8 cellular contexts compared by ENCODE assay signal in the genomic region with DNA sequence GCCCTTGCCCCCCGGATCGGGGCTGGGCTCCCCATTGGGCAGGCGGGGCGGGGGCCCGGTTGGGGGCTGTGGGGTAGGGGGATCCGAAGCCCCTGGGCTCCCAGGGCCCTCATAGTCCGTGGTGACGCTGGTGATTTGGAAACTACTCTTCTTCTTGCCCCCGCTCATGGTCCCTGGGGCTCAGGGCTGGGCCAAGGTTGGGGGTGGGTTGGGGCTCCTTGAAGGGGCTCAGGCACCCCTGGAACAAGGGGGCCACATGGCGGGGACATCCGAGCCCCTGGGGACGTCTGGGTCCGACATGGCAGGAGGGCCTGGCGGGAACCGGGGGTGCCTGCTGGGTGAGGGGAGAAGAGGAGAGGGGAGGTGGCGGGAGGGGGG. TPM values are rescaled to one million over a fixed set of nuclear protein-coding genes. Genes with fewer than 3 reads are reported as not detected.
DNase-seq lines count a peak whose midpoint lies in the region; ATAC-seq, FAIRE-seq and TF ChIP-seq lines count a peak whose summit lies in the region.

No MANE protein-coding gene starts in this region.

- CTCF ChIA-PET in activated CD8-positive, alpha-beta memory T cell treated with anti-CD3 and anti-CD28 coated beads, Interleukin-2, amount 10 ng/mL, durations not matched to agents 7 days and 5 days (lab: Charles Lee): interaction anchor here (0.7 to 9.4 kb wide), 18 partner anchors 9 to 127 kb away, joined by 3 to 102 read pairs (median 5); a partner anchor contains a TSS

- peak overlapping the region; percentile 90 to 92 for H3K4me3 ChIP-seq in ascending aorta
- H3K4me3 ChIP-seq in liver (ENCODE audit: low read depth in 1 of 3, low read length in 3 of 3): peak overlapping the region in 2 of 3 donors; percentile 86 to 96
- H3K4me3 ChIP-seq in thymus (ENCODE audit: low read length): peak overlapping the region; percentile 97

- no peak for FAIRE-seq in H54 (lab: Jason Lieb, UNC)

- H3K4me3 Mint-ChIP-seq in activated CD8-positive, alpha-beta memory T cell treated with anti-CD3 and anti-CD28 coated beads, Interleukin-2, amount 10 ng/mL, durations not matched to agents 7 days and 5 days: peak overlapping the region; percentile 95

- no peaks in the 10 kb centered on the region for H3K9me3 ChIP-seq in ascending aorta
- H3K9me3 ChIP-seq in liver (ENCODE audit: control insufficient read depth in 4 of 4, low read length in 3 of 4): no peaks in the 10 kb centered on the region
- H3K9me3 ChIP-seq in thymus (ENCODE audit: control insufficient read depth): no peaks in the 10 kb centered on the region

- H3K27me3 ChIP-seq in ascending aorta (no peaks in the 10 kb centered on the region), liver (ENCODE audit: control insufficient read depth in 4 of 4, insufficient read depth in 4 of 4, low read length in 3 of 4) (no peaks in the 10 kb centered on the region), thymus (ENCODE audit: control insufficient read depth, insufficient read depth) (no peaks in the 10 kb centered on the region)

- intact Hi-C loops in ascending aorta (cut with DNase I): loop anchor here (2.0 kb wide), 3 partner anchors 49 to 197 kb away; a partner anchor contains a TSS

- peaks cover 37% of the 10 kb centered on the region for H3K36me3 Mint-ChIP-seq in activated CD8-positive, alpha-beta memory T cell treated with anti-CD3 and anti-CD28 coated beads, Interleukin-2, amount 10 ng/mL, durations not matched to agents 7 days and 5 days

- peak; percentile 53 for DNase-seq in activated CD8-positive, alpha-beta memory T cell treated with anti-CD3 and anti-CD28 coated beads, Interleukin-2, amount 10 ng/mL, durations not matched to agents 7 days and 5 days
- DNase-seq in activated CD8-positive, alpha-beta memory T cell treated with anti-CD3 and anti-CD28 coated beads, Interleukin-2, amount 50 U/mL, for 4 hours: no peak
- DNase-seq in ascending aorta (ENCODE audit: low spot score in 2 of 2) (no peak), UCSD-AML1 (lab: John Stamatoyannopoulos, UW; ENCODE audit: unreplicated experiment) (no peak), H54 (ENCODE audit: insufficient read length, low spot score) (no peak)
- no peak for DNase-seq in NK-92 treated with Interleukin-12 subunit alpha and Interleukin-12 subunit beta, amount 100 ng/mL, for 24 hours (lab: John Stamatoyannopoulos, UW)

- TF ChIP-seq RAD21 in liver (IDR thresholded peaks at IDR 0.05): no peak

- peaks cover 10% of the 10 kb centered on the region in 2 donors for H3K36me3 ChIP-seq in ascending aorta
- peaks cover 0 to 9% (median 8%) of the 10 kb centered on the region in 4 donors for H3K36me3 ChIP-seq in liver (ENCODE audit: control insufficient read depth in 4 of 4, insufficient read depth in 3 of 4, low read depth in 1 of 4, low read length in 3 of 4)
- peaks cover 33% of the 10 kb centered on the region for H3K36me3 ChIP-seq in thymus (ENCODE audit: control insufficient read depth, insufficient read depth)

- H3K4me1 ChIP-seq in ascending aorta (peaks cover 26 to 40% of the 10 kb centered on the region in 2 donors), liver (ENCODE audit: control insufficient read depth in 4 of 4, insufficient read depth in 4 of 4, low read length in 3 of 4) (peaks cover 0 to 25% (median 14%) of the 10 kb centered on the region in 4 donors), thymus (ENCODE audit: control insufficient read depth, insufficient read depth, low read length) (peaks cover 22% of the 10 kb centered on the region)

- WGBS in liver: 44% methylated on average over 16 of the region's 16 CpGs
- WGBS in thymus: 1% methylated on average over 16 of the region's 16 CpGs

- H3K27me3 Mint-ChIP-seq in activated CD8-positive, alpha-beta memory T cell treated with anti-CD3 and anti-CD28 coated beads, Interleukin-2, amount 10 ng/mL, durations not matched to agents 7 days and 5 days: no peaks in the 10 kb centered on the region

- TF ChIP-seq POLR2A in H54 (IDR thresholded peaks at IDR 0.05; ENCODE audit: low read depth, low read length): no peak

- ATAC-seq in activated CD8-positive, alpha-beta memory T cell treated with anti-CD3 and anti-CD28 coated beads, Interleukin-2, amount 10 ng/mL, durations not matched to agents 7 days and 5 days: no peak

- H3K4me1 Mint-ChIP-seq in activated CD8-positive, alpha-beta memory T cell treated with anti-CD3 and anti-CD28 coated beads, Interleukin-2, amount 10 ng/mL, durations not matched to agents 7 days and 5 days: peaks cover 46% of the 10 kb centered on the region

- peak overlapping the region; percentile 90 for H3K27ac Mint-ChIP-seq in activated CD8-positive, alpha-beta memory T cell treated with anti-CD3 and anti-CD28 coated beads, Interleukin-2, amount 10 ng/mL, durations not matched to agents 7 days and 5 days

- no peaks in the 10 kb centered on the region for H3K9me3 Mint-ChIP-seq in activated CD8-positive, alpha-beta memory T cell treated with anti-CD3 and anti-CD28 coated beads, Interleukin-2, amount 10 ng/mL, durations not matched to agents 7 days and 5 days (ENCODE audit: low read depth)

- no peak overlapping the region for H3K9ac ChIP-seq in liver (ENCODE audit: low read depth in 1 of 2, low read length in 2 of 2)

- H3K27ac ChIP-seq in ascending aorta: peak overlapping the region; percentile 74 to 83
- peak overlapping the region; percentile 16 to 84 for H3K27ac ChIP-seq in liver (ENCODE audit: low read depth in 1 of 2, low read length in 2 of 2)
- peak overlapping the region; percentile 6 for H3K27ac ChIP-seq in thymus (ENCODE audit: low read depth)

- no peak for TF ChIP-seq CTCF in ascending aorta (IDR thresholded peaks at IDR 0.05)
- no peak for TF ChIP-seq CTCF in liver (IDR thresholded peaks at IDR 0.05; ENCODE audit: low read depth, low read length, missing input control)

TF ChIP-seq in liver, 16 proteins besides CTCF, POLR2A, EP300 and RAD21:
- TF ChIP-seq GABPA (IDR thresholded peaks at IDR 0.05 in 1 of 2, conservative IDR thresholded peaks at IDR 0.05 in 1 of 2) (no peak), HNF4A (conservative IDR thresholded peaks at IDR 0.05) (no peak), RXRA (IDR thresholded peaks at IDR 0.05) (no peak)
TF ChIP-seq in liver: peak in this region for 0.

RNA-seq across cellular contexts. Expression of a gene that starts 1.2 kb away (rescaled TPM):
- total RNA-seq in activated CD8-positive, alpha-beta memory T cell treated with anti-CD3 and anti-CD28 coated beads, Interleukin-2, amount 10 ng/mL, durations not matched to agents 7 days and 5 days: 100 to 1,000 TPM; 128 to 144 TPM
- 68.2 TPM for total RNA-seq in ascending aorta
- total RNA-seq in liver: 10 to 100 TPM in 1 of 2 donors, 1 to 10 TPM in 1; 6.9 to 21.2 TPM
- polyA plus RNA-seq in liver: 10 to 100 TPM in 1 of 2 donors, 1 to 10 TPM in 1; 5.5 to 15.9 TPM
- 67.7 TPM for polyA plus RNA-seq in thymus

RNA-seq across cellular contexts. Expression of a gene that starts 5.9 kb away (rescaled TPM):
- total RNA-seq in activated CD8-positive, alpha-beta memory T cell treated with anti-CD3 and anti-CD28 coated beads, Interleukin-2, amount 10 ng/mL, durations not matched to agents 7 days and 5 days: under 1 TPM; 0.07 to 0.12 TPM
- total RNA-seq in ascending aorta (0.96 TPM), liver (under 1 TPM; 0.08 to 0.09 TPM)
- polyA plus RNA-seq in liver (under 1 TPM in 1 of 2 donors, not detected in 1; 0.29 TPM), thymus (0.66 TPM)

RNA-seq across cellular contexts. Expression of a gene that starts 13.8 kb away (rescaled TPM):
- 1 to 10 TPM; 3.8 to 5.0 TPM for total RNA-seq in activated CD8-positive, alpha-beta memory T cell treated with anti-CD3 and anti-CD28 coated beads, Interleukin-2, amount 10 ng/mL, durations not matched to agents 7 days and 5 days
- not detected for total RNA-seq in ascending aorta
- total RNA-seq in liver: under 1 TPM; 0.17 to 0.33 TPM
- under 1 TPM in 1 of 2 donors, not detected in 1; 0.06 TPM for polyA plus RNA-seq in liver
- 2.4 TPM for polyA plus RNA-seq in thymus

RNA-seq across cellular contexts. Expression of a gene that starts 41.6 kb away (rescaled TPM):
- total RNA-seq in activated CD8-positive, alpha-beta memory T cell treated with anti-CD3 and anti-CD28 coated beads, Interleukin-2, amount 10 ng/mL, durations not matched to agents 7 days and 5 days: 100 to 1,000 TPM in 1 of 2 experiments, 10 to 100 TPM in 1; 77.6 to 101 TPM
- total RNA-seq in ascending aorta (35.2 TPM), liver (1 to 10 TPM; 6.6 to 7.4 TPM)
- polyA plus RNA-seq in liver (10 to 100 TPM in 1 of 2 donors, 1 to 10 TPM in 1; 7.8 to 12.2 TPM), thymus (107 TPM)

RNA-seq across cellular contexts. Expression of a gene that starts 48.2 kb away (rescaled TPM):
- total RNA-seq in activated CD8-positive, alpha-beta memory T cell treated with anti-CD3 and anti-CD28 coated beads, Interleukin-2, amount 10 ng/mL, durations not matched to agents 7 days and 5 days: 10 to 100 TPM; 42.4 to 50.2 TPM
- 32.9 TPM for total RNA-seq in ascending aorta
- total RNA-seq in liver: 10 to 100 TPM; 13.5 to 19.6 TPM
- polyA plus RNA-seq in liver: 10 to 100 TPM in 1 of 2 donors, 1 to 10 TPM in 1; 6.7 to 21.8 TPM
- 37.4 TPM for polyA plus RNA-seq in thymus

Comparison
In these comparisons a context has a peak if more than half of its experiments do, and no peak if none do; other contexts are left out.
1. H3K27ac ChIP-seq: peak in every context shown above with its lines; median percentile 78 in ascending aorta; 50 in liver; 6 in thymus.